In genomic region chr15:83065431-83065830, GRCh38 we compare ENCODE assay signal across 1 cellular context.
TF ChIP-seq lines count a peak whose summit lies in the region.

No MANE protein-coding gene starts in this region.

TF ChIP-seq in SK-N-SH, 30 proteins besides CTCF, POLR2A, EP300 and RAD21 (continued from another document):
- TF ChIP-seq SMC3 (IDR thresholded peaks at IDR 0.05; ENCODE audit: low read depth, low read length) = no peak
- TF ChIP-seq USF1 (IDR thresholded peaks at IDR 0.05; ENCODE audit: borderline replicate concordance, low read depth) = no peak
- no peak for TF ChIP-seq RFX5 (IDR thresholded peaks at IDR 0.05; ENCODE audit: low read length)
- no peak for TF ChIP-seq CHD2 (IDR thresholded peaks at IDR 0.05; ENCODE audit: low read length, partially characterized antibody)
- no peak for TF ChIP-seq NFIC (IDR thresholded peaks at IDR 0.05; ENCODE audit: borderline replicate concordance)
- no peak for TF ChIP-seq RCOR1 (IDR thresholded peaks at IDR 0.05; ENCODE audit: low read length)
- no peak for TF ChIP-seq MXI1 (IDR thresholded peaks at IDR 0.05; ENCODE audit: low read depth, low read length)
- no peak for TF ChIP-seq MAX (IDR thresholded peaks at IDR 0.05; ENCODE audit: low read depth)
- TF ChIP-seq IRF3 (IDR thresholded peaks at IDR 0.05; ENCODE audit: low read depth, low read length) = no peak
- TF ChIP-seq ZBTB33 (IDR thresholded peaks at IDR 0.05; ENCODE audit: borderline replicate concordance, low read depth) = no peak
